ENCODE assay signal across 11 cellular contexts in genomic region chr7:118312051-118312450, GRCh38.
DNase-seq lines count a peak whose midpoint lies in the region; ATAC-seq and TF ChIP-seq lines count a peak whose summit lies in the region.
"Had no signal": no experiment of that assay in that cellular context is flagged by ENCODE, and none has a peak within 500 bp of the region (broad histone marks: within the 10 kb centered on the region; RNA-seq: fewer than 3 reads in every experiment).

No MANE protein-coding gene starts in this region.

- H3K4me3 ChIP-seq in GM06990 (replicated peaks; ENCODE audit: low read depth, low read length) (no peak overlapping the region), brain microvascular endothelial cell (ENCODE audit: low read depth, low read length) (no peak overlapping the region)
- H3K4me3 ChIP-seq: sigmoid colon had no signal

- no peak overlapping the region for H3K27ac ChIP-seq in brain microvascular endothelial cell
- H3K27ac ChIP-seq: sigmoid colon had no signal

- no peak for TF ChIP-seq CTCF in GM06990 (IDR thresholded peaks at IDR 0.05; ENCODE audit: insufficient read depth, low read length, poor library complexity, severe bottlenecking)
- no peak for TF ChIP-seq CTCF in WTC11 (IDR thresholded peaks at IDR 0.05)
- TF ChIP-seq CTCF in brain microvascular endothelial cell (IDR thresholded peaks at IDR 0.05; ENCODE audit: low read depth, low read length, missing control alignments), result no peak

- POLR2A ChIA-PET in WTC11 (lab: Charles Lee), result interaction anchor here (0.6 kb wide), 1 partner anchor 52 kb away, joined by 3 read pairs; no protein-coding TSS in a partner anchor

- peaks cover 34% of the 10 kb centered on the region for H3K4me1 Mint-ChIP-seq in T-helper 1 cell treated with Interleukin-12 subunit alpha and Interleukin-12 subunit beta and Interleukin-4 antibody, amounts not matched to agents 30 μg/mL and 1 μg/mL, for 36 hours (ENCODE audit: low read depth)
- peaks cover 17% of the 10 kb centered on the region for H3K4me1 Mint-ChIP-seq in WTC11
- H3K4me1 Mint-ChIP-seq: CD4-positive, CD25-positive, alpha-beta regulatory T cell had no signal

- H3K9me3 Mint-ChIP-seq in T-helper 1 cell treated with Interleukin-12 subunit alpha and Interleukin-12 subunit beta and Interleukin-4 antibody, amounts not matched to agents 30 μg/mL and 1 μg/mL, for 36 hours, result peaks cover 60% of the 10 kb centered on the region
- H3K9me3 Mint-ChIP-seq in WTC11, result peaks cover 37% of the 10 kb centered on the region

- in situ Hi-C loops in brain microvascular endothelial cell (cut with HindIII; ENCODE audit: low pct_ligation_motif_present, low sequenced_read_pairs), result no loop called here

- peak; percentile 11 for DNase-seq in GM06990 (ENCODE audit: extremely low read depth, insufficient read length)
- no peak for DNase-seq in WTC11 (ENCODE audit: low spot score)
- no peak for DNase-seq in DMS153 (lab: John Stamatoyannopoulos, UW)
- no peak for DNase-seq in NCI-H1092 (lab: John Stamatoyannopoulos, UW)
- DNase-seq in brain microvascular endothelial cell, result no peak
- DNase-seq: CD4-positive, CD25-positive, alpha-beta regulatory T cell; foreskin fibroblast; sigmoid colon had no signal

- H3K36me3 ChIP-seq in GM06990 (ENCODE audit: control insufficient read depth, insufficient read depth, low read length) (no peaks in the 10 kb centered on the region), brain microvascular endothelial cell (replicated peaks) (no peaks in the 10 kb centered on the region)
- H3K36me3 ChIP-seq: sigmoid colon had no signal

- H3K36me3 Mint-ChIP-seq in T-helper 1 cell treated with Interleukin-12 subunit alpha and Interleukin-12 subunit beta and Interleukin-4 antibody, amounts not matched to agents 30 μg/mL and 1 μg/mL, for 36 hours (ENCODE audit: low read depth), result peaks cover 34% of the 10 kb centered on the region
- peaks cover 22% of the 10 kb centered on the region for H3K36me3 Mint-ChIP-seq in WTC11
- H3K36me3 Mint-ChIP-seq: CD4-positive, CD25-positive, alpha-beta regulatory T cell had no signal

- ATAC-seq in GM19463 (IDR thresholded peaks at IDR 0.05; ENCODE audit: unreplicated experiment) (peak; percentile 46), HG03064 (IDR thresholded peaks at IDR 0.05; ENCODE audit: low read depth, unreplicated experiment) (peak; percentile 38), WTC11 (no peak)

- H3K27ac Mint-ChIP-seq in T-helper 1 cell treated with Interleukin-12 subunit alpha and Interleukin-12 subunit beta and Interleukin-4 antibody, amounts not matched to agents 30 μg/mL and 1 μg/mL, for 36 hours, result peak overlapping the region; percentile 92
- H3K27ac Mint-ChIP-seq in WTC11, result no peak overlapping the region; the same call in 1 of the 2 replicates
- H3K27ac Mint-ChIP-seq: CD4-positive, CD25-positive, alpha-beta regulatory T cell had no signal

- peak overlapping the region; percentile 6 for H3K4me3 Mint-ChIP-seq in T-helper 1 cell treated with Interleukin-12 subunit alpha and Interleukin-12 subunit beta and Interleukin-4 antibody, amounts not matched to agents 30 μg/mL and 1 μg/mL, for 36 hours
- no peak overlapping the region for H3K4me3 Mint-ChIP-seq in WTC11
- H3K4me3 Mint-ChIP-seq: CD4-positive, CD25-positive, alpha-beta regulatory T cell had no signal

- CTCF ChIA-PET in WTC11 (lab: Charles Lee), result no interaction called here

- H3K27me3 Mint-ChIP-seq in T-helper 1 cell treated with Interleukin-12 subunit alpha and Interleukin-12 subunit beta and Interleukin-4 antibody, amounts not matched to agents 30 μg/mL and 1 μg/mL, for 36 hours (ENCODE audit: low read depth), result peaks cover 9% of the 10 kb centered on the region
- no peaks in the 10 kb centered on the region; the same call in 1 of the 2 replicates for H3K27me3 Mint-ChIP-seq in WTC11 (ENCODE audit: low read depth)
- H3K27me3 Mint-ChIP-seq: CD4-positive, CD25-positive, alpha-beta regulatory T cell had no signal

- H3K27me3 ChIP-seq in GM06990 (replicated peaks; ENCODE audit: control insufficient read depth, insufficient read depth, low read length) (no peaks in the 10 kb centered on the region), brain microvascular endothelial cell (replicated peaks) (no peaks in the 10 kb centered on the region)
- H3K27me3 ChIP-seq: sigmoid colon had no signal

TF ChIP-seq in WTC11, 78 proteins besides CTCF, POLR2A, EP300 and RAD21:
- no peak for TF ChIP-seq RORB (CRISPR knock-in tag; IDR thresholded peaks at IDR 0.05)
- no peak for TF ChIP-seq FOXJ3 (CRISPR knock-in tag; IDR thresholded peaks at IDR 0.05; ENCODE audit: borderline replicate concordance)
- no peak for TF ChIP-seq TEAD4 (CRISPR knock-in tag; IDR thresholded peaks at IDR 0.05)
- TF ChIP-seq ZNF219 (CRISPR knock-in tag; IDR thresholded peaks at IDR 0.05; ENCODE audit: borderline replicate concordance), result no peak
- TF ChIP-seq OVOL2 (CRISPR knock-in tag; IDR thresholded peaks at IDR 0.05; ENCODE audit: borderline replicate concordance), result no peak
- TF ChIP-seq ETV6 (CRISPR knock-in tag; IDR thresholded peaks at IDR 0.05), result no peak
- TF ChIP-seq, protein P1, sequence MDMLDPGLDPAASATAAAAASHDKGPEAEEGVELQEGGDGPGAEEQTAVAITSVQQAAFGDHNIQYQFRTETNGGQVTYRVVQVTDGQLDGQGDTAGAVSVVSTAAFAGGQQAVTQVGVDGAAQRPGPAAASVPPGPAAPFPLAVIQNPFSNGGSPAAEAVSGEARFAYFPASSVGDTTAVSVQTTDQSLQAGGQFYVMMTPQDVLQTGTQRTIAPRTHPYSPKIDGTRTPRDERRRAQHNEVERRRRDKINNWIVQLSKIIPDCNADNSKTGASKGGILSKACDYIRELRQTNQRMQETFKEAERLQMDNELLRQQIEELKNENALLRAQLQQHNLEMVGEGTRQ (CRISPR knock-in tag; IDR thresholded peaks at IDR 0.05), result no peak
- TF ChIP-seq ATF2 (CRISPR knock-in tag; IDR thresholded peaks at IDR 0.05; ENCODE audit: borderline replicate concordance, low read depth), result no peak
- TF ChIP-seq, protein P2, sequence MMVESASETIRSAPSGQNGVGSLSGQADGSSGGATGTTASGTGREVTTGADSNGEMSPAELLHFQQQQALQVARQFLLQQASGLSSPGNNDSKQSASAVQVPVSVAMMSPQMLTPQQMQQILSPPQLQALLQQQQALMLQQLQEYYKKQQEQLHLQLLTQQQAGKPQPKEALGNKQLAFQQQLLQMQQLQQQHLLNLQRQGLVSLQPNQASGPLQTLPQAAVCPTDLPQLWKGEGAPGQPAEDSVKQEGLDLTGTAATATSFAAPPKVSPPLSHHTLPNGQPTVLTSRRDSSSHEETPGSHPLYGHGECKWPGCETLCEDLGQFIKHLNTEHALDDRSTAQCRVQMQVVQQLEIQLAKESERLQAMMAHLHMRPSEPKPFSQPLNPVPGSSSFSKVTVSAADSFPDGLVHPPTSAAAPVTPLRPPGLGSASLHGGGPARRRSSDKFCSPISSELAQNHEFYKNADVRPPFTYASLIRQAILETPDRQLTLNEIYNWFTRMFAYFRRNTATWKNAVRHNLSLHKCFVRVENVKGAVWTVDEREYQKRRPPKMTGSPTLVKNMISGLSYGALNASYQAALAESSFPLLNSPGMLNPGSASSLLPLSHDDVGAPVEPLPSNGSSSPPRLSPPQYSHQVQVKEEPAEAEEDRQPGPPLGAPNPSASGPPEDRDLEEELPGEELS (CRISPR knock-in tag; IDR thresholded peaks at IDR 0.05), result no peak
